14 cellular contexts compared by ENCODE assay signal in genomic region chr9:107172979-107173347, GRCh38.
A peak's percentile ranks its signal among the peaks of the same experiment; 100 is the strongest.
DNase-seq lines count a peak whose midpoint lies in the region; ATAC-seq and TF ChIP-seq lines count a peak whose summit lies in the region.
"Had no signal": no experiment of that assay in that cellular context is flagged by ENCODE, and none has a peak within 500 bp of the region (broad histone marks: within the 10 kb centered on the region; RNA-seq: fewer than 3 reads in every experiment).

No MANE protein-coding gene starts in this region.

- H3K36me3 ChIP-seq in smooth muscle cell (ENCODE audit: low read depth): no peaks in the 10 kb centered on the region
- H3K36me3 ChIP-seq: BLaER1 treated with 17β-estradiol and CSF1 and Interleukin-3, amounts not matched to agents 10 nM and 100 nM had no signal

- H3K4me1 ChIP-seq in smooth muscle cell (ENCODE audit: low read depth): peaks cover 19% of the 10 kb centered on the region

- no peak for TF ChIP-seq CTCF in smooth muscle cell (IDR thresholded peaks at IDR 0.05; ENCODE audit: borderline replicate concordance, insufficient read depth, poor library complexity, severe bottlenecking)

- DNase-seq in GF-D8 (lab: John Stamatoyannopoulos, UW) (no peak), smooth muscle cell (lab: John Stamatoyannopoulos, UW; ENCODE audit: unreplicated experiment) (no peak), activated gamma-delta T cell (lab: John Stamatoyannopoulos, UW) (no peak)
- DNase-seq: activated CD4-positive, alpha-beta T cell treated with anti-CD3 and anti-CD28 coated beads, Interleukin-2, amount 50 U/mL, for 48 hours; activated naive CD8-positive, alpha-beta T cell treated with anti-CD3 and anti-CD28 coated beads, Interleukin-2, amount 50 U/mL, for 24 hours; NCI-H226; right cardiac atrium had no signal

- H3K4me2 ChIP-seq in smooth muscle cell: no peak overlapping the region

- no peak overlapping the region for H3K4me3 ChIP-seq in smooth muscle cell
- H3K4me3 ChIP-seq: BLaER1 treated with 17β-estradiol and CSF1 and Interleukin-3, amounts not matched to agents 10 nM and 100 nM; coronary artery had no signal

- H3K27me3 ChIP-seq in smooth muscle cell (ENCODE audit: low read depth): no peaks in the 10 kb centered on the region
- H3K27me3 ChIP-seq: BLaER1 treated with 17β-estradiol and CSF1 and Interleukin-3, amounts not matched to agents 10 nM and 100 nM had no signal

- H3K27ac ChIP-seq in smooth muscle cell (ENCODE audit: low read depth): no peak overlapping the region
- H3K27ac ChIP-seq: BLaER1 treated with 17β-estradiol and CSF1 and Interleukin-3, amounts not matched to agents 10 nM and 100 nM; coronary artery had no signal

- WGBS in smooth muscle cell (ENCODE audit: low lambda C conversion rate): 78% methylated on average over 6 of the region's 6 CpGs

- no peaks in the 10 kb centered on the region for H4K20me1 ChIP-seq in smooth muscle cell (ENCODE audit: low read depth)
- H4K20me1 ChIP-seq: BLaER1 treated with 17β-estradiol and CSF1 and Interleukin-3, amounts not matched to agents 10 nM and 100 nM had no signal

- H3F3A ChIP-seq in smooth muscle cell (ENCODE audit: low read depth): no peaks in the 10 kb centered on the region

- peak; percentile 48 for ATAC-seq in GM18511 (IDR thresholded peaks at IDR 0.05; ENCODE audit: unreplicated experiment)
- ATAC-seq in GM19455 (IDR thresholded peaks at IDR 0.05; ENCODE audit: unreplicated experiment): peak; percentile 58
- ATAC-seq in HG02884 (IDR thresholded peaks at IDR 0.05; ENCODE audit: unreplicated experiment): peak; percentile 65
- peak; percentile 53 for ATAC-seq in HG03565 (IDR thresholded peaks at IDR 0.05; ENCODE audit: unreplicated experiment)
- no peak for ATAC-seq in GM18909 (IDR thresholded peaks at IDR 0.05; ENCODE audit: poor library complexity, unreplicated experiment)

- no peaks in the 10 kb centered on the region for H3K9me3 ChIP-seq in smooth muscle cell (replicated peaks; ENCODE audit: low read depth)
- H3K9me3 ChIP-seq: BLaER1 treated with 17β-estradiol and CSF1 and Interleukin-3, amounts not matched to agents 10 nM and 100 nM had no signal

- H3K9ac ChIP-seq in smooth muscle cell (ENCODE audit: low read depth): no peak overlapping the region
- H3K9ac ChIP-seq: BLaER1 treated with 17β-estradiol and CSF1 and Interleukin-3, amounts not matched to agents 10 nM and 100 nM had no signal

- H2AFZ ChIP-seq in smooth muscle cell (ENCODE audit: low read depth): no peak overlapping the region

- no peaks in the 10 kb centered on the region for H3K79me2 ChIP-seq in smooth muscle cell (ENCODE audit: low read depth)
